In genomic region chr2:317501-318424, GRCh38 we compare ENCODE assay signal across 2 cellular contexts.
TF ChIP-seq lines count a peak whose summit lies in the region.

No MANE protein-coding gene starts in this region.

TF ChIP-seq in liver, 16 proteins besides CTCF, POLR2A, EP300 and RAD21:
- TF ChIP-seq MAX (IDR thresholded peaks at IDR 0.05) (no peak), NR2F2 (IDR thresholded peaks at IDR 0.05) (peak; percentile 83), HNF4G (IDR thresholded peaks at IDR 0.05) (no peak), JUND (IDR thresholded peaks at IDR 0.05) (peak in 1 of 2 donors; percentile 30), REST (IDR thresholded peaks at IDR 0.05) (no peak), FOXA1 (IDR thresholded peaks at IDR 0.05) (no peak), TAF1 (conservative IDR thresholded peaks at IDR 0.05) (no peak), ATF3 (IDR thresholded peaks at IDR 0.05) (no peak), RXRA (IDR thresholded peaks at IDR 0.05) (peak in 1 of 2 donors; percentile 46), YY1 (IDR thresholded peaks at IDR 0.05) (no peak), GABPA (IDR thresholded peaks at IDR 0.05 in 1 of 2, conservative IDR thresholded peaks at IDR 0.05 in 1 of 2) (no peak)

TF ChIP-seq in HepG2, 621 proteins besides CTCF, POLR2A, EP300 and RAD21:
- TF ChIP-seq HNRNPLL (IDR thresholded peaks at IDR 0.05; ENCODE audit: low read depth, low read length, poor library complexity, severe bottlenecking): no peak
- TF ChIP-seq SYNCRIP (IDR thresholded peaks at IDR 0.05; ENCODE audit: insufficient read depth, low read depth, low read length): no peak
- no peak for TF ChIP-seq ZNF550 (CRISPR knock-in tag; IDR thresholded peaks at IDR 0.05; ENCODE audit: borderline replicate concordance)
- no peak for TF ChIP-seq CHCHD3 (CRISPR knock-in tag; IDR thresholded peaks at IDR 0.05)
- no peak for TF ChIP-seq ZNF546 (CRISPR knock-in tag; conservative IDR thresholded peaks at IDR 0.05)
